ENCODE assay signal across 9 cellular contexts in genomic region chr15:66502491-66502890, GRCh38. TPM values are rescaled to one million over a fixed set of nuclear protein-coding genes. Genes with fewer than 3 reads are reported as not detected.
DNase-seq lines count a peak whose midpoint lies in the region; ATAC-seq and TF ChIP-seq lines count a peak whose summit lies in the region.
"Had no signal": no experiment of that assay in that cellular context is flagged by ENCODE, and none has a peak within 500 bp of the region (broad histone marks: within the 10 kb centered on the region; RNA-seq: fewer than 3 reads in every experiment).

No MANE protein-coding gene starts in this region.

- peaks cover 45 to 65% (median 61%) of the 10 kb centered on the region in 11 experiments; a peak in 21 of 22 replicates for H4K20me1 ChIP-seq in BLaER1 treated with 17β-estradiol and CSF1 and Interleukin-3, amounts not matched to agents 10 nM and 100 nM

- H3K9me3 ChIP-seq in BLaER1 treated with 17β-estradiol and CSF1 and Interleukin-3, amounts not matched to agents 10 nM and 100 nM (replicated peaks in 1 of 11): no peaks in the 10 kb centered on the region
- H3K9me3 ChIP-seq in mesodermal cell (ENCODE audit: control insufficient read depth, low read length): no peaks in the 10 kb centered on the region

- peaks cover 52 to 60% (median 57%) of the 10 kb centered on the region in 11 experiments for H3K36me3 ChIP-seq in BLaER1 treated with 17β-estradiol and CSF1 and Interleukin-3, amounts not matched to agents 10 nM and 100 nM
- peaks cover 59% of the 10 kb centered on the region for H3K36me3 ChIP-seq in mesodermal cell (ENCODE audit: control insufficient read depth, insufficient read depth, low read length)

- H3K9me3 Mint-ChIP-seq in brain: no peaks in the 10 kb centered on the region

- H3K36me3 Mint-ChIP-seq in brain: peaks cover 64% of the 10 kb centered on the region

- H3K9ac ChIP-seq in BLaER1 treated with 17β-estradiol and CSF1 and Interleukin-3, amounts not matched to agents 10 nM and 100 nM: peak overlapping the region; percentile 88 to 100 (median 95)

- WGBS in mesodermal cell (ENCODE audit: insufficient coverage in 2 of 2), 2 experiments: 92 to 93% methylated on average over 5 to 10 of the region's 10 CpGs

- peaks cover 7% of the 10 kb centered on the region for H3K27me3 Mint-ChIP-seq in brain

- peak overlapping the region in 4 of 5 experiments; percentile 15 to 96 (median 48) for H3K27ac Mint-ChIP-seq in brain

- in situ Hi-C loops in GM13977 (cut with MboI; ENCODE audit: low pct_unique_long_range_greater_than_20kb, low sequenced_read_pairs, unreplicated experiment): no loop called here

- TF ChIP-seq CTCF in HL-60 (IDR thresholded peaks at IDR 0.05; ENCODE audit: insufficient read depth, low read length) (no peak), brain (conservative IDR thresholded peaks at IDR 0.05) (no peak), GM13977 (IDR thresholded peaks at IDR 0.05; ENCODE audit: extremely low read depth, insufficient read depth, missing control alignments) (no peak)

- H3K27me3 ChIP-seq in BLaER1 treated with 17β-estradiol and CSF1 and Interleukin-3, amounts not matched to agents 10 nM and 100 nM: no peaks in the 10 kb centered on the region
- H3K27me3 ChIP-seq in HL-60 (ENCODE audit: insufficient read depth, poor library complexity, severe bottlenecking): no peaks in the 10 kb centered on the region

- H3K4me2 ChIP-seq in BLaER1 treated with 17β-estradiol and CSF1 and Interleukin-3, amounts not matched to agents 10 nM and 100 nM: peak overlapping the region; percentile 88 to 96 (median 93)

- DNase-seq in HL-60 (ENCODE audit: low read depth in 1 of 2, low spot score in 1 of 2) (no peak), NCI-H1930 (lab: John Stamatoyannopoulos, UW) (no peak), GM13977 (ENCODE audit: low spot score) (no peak)
- no peak for DNase-seq in stimulated activated CD4-positive, alpha-beta T cell treated with anti-CD3 and anti-CD28 coated beads, Interleukin-2, amount 100 ng/mL, for 24 hours
- DNase-seq: NCI-H526 had no signal

- peaks cover 55 to 74% (median 66%) of the 10 kb centered on the region in 10 experiments for H3K4me1 ChIP-seq in BLaER1 treated with 17β-estradiol and CSF1 and Interleukin-3, amounts not matched to agents 10 nM and 100 nM
- H3K4me1 ChIP-seq in mesodermal cell (ENCODE audit: control insufficient read depth, insufficient read depth, low read length, poor library complexity, severe bottlenecking): peaks cover 7% of the 10 kb centered on the region

- peak overlapping the region; percentile 94 to 100 (median 99) for H3K4me3 Mint-ChIP-seq in brain

- peak overlapping the region in 9 of 11 experiments; percentile 92 to 99 (median 97); a peak in 13 of 22 replicates for H3K27ac ChIP-seq in BLaER1 treated with 17β-estradiol and CSF1 and Interleukin-3, amounts not matched to agents 10 nM and 100 nM
- H3K27ac ChIP-seq in HL-60 (replicated peaks) (peak overlapping the region; percentile 99), mesodermal cell (ENCODE audit: low read depth, low read length, severe bottlenecking) (peak overlapping the region; percentile 17)

- H3K4me3 ChIP-seq in BLaER1 treated with 17β-estradiol and CSF1 and Interleukin-3, amounts not matched to agents 10 nM and 100 nM: peak overlapping the region; percentile 78 to 93 (median 87); a peak in 18 of 20 replicates
- H3K4me3 ChIP-seq in HL-60 (replicated peaks; ENCODE audit: insufficient read depth, low read length): peak overlapping the region; percentile 86
- H3K4me3 ChIP-seq in mesodermal cell (ENCODE audit: extremely low read depth, insufficient read depth, low read length, poor library complexity, severe bottlenecking): peak overlapping the region; percentile 83

- H3K4me1 Mint-ChIP-seq in brain: peaks cover 69% of the 10 kb centered on the region

- no peak for ATAC-seq in HG03571 (IDR thresholded peaks at IDR 0.05; ENCODE audit: unreplicated experiment)

RNA-seq across cellular contexts. Expression of gene RPL4, which starts 2.2 kb away (rescaled TPM):
- polyA plus RNA-seq in brain (ENCODE audit: insufficient read depth, low read depth, low replicate concordance): 3,669 TPM
- 4,250 TPM for polyA plus RNA-seq in mesodermal cell (2013, experiment 1 of 2)
- polyA plus RNA-seq in mesodermal cell (2013, experiment 2 of 2): 4,124 TPM

RNA-seq across cellular contexts. Expression of gene ZWILCH, which starts 2.6 kb away (rescaled TPM):
- 7.5 TPM for polyA plus RNA-seq in brain (ENCODE audit: insufficient read depth, low read depth, low replicate concordance)
- polyA plus RNA-seq in mesodermal cell (2013, experiment 1 of 2): 44.2 TPM
- 38.6 TPM for polyA plus RNA-seq in mesodermal cell (2013, experiment 2 of 2)

RNA-seq across cellular contexts. Expression of gene SNAPC5, which starts 4.9 kb away (rescaled TPM):
- polyA plus RNA-seq in brain (ENCODE audit: insufficient read depth, low read depth, low replicate concordance): 23.9 TPM
- polyA plus RNA-seq in mesodermal cell (2013, experiment 1 of 2): 14.4 TPM
- 18.7 TPM for polyA plus RNA-seq in mesodermal cell (2013, experiment 2 of 2)

Comparison
In these comparisons a context has a peak if more than half of its experiments do, and no peak if none do; other contexts are left out.
1. H3K27ac ChIP-seq: peak in every context shown above with its lines; median percentile 99 in HL-60; 97 in BLaER1 treated with 17β-estradiol and CSF1 and Interleukin-3, amounts not matched to agents 10 nM and 100 nM; 17 in mesodermal cell.